In genomic region chr13:31951215-31951678, GRCh38 we compare ENCODE assay signal across 1 cellular context.
TF ChIP-seq lines count a peak whose summit lies in the region.

No MANE protein-coding gene starts in this region.

TF ChIP-seq in GM12878, 131 proteins besides CTCF, POLR2A, EP300 and RAD21 (continued from another document and continues in another):
- TF ChIP-seq USF2 (IDR thresholded peaks at IDR 0.05; ENCODE audit: borderline replicate concordance, low read depth, low read length): no peak
- TF ChIP-seq SMARCA5 (IDR thresholded peaks at IDR 0.05): peak; percentile 75
- TF ChIP-seq NR2C2 (IDR thresholded peaks at IDR 0.05; ENCODE audit: borderline replicate concordance, control insufficient read depth, insufficient read length, low read depth): no peak
- TF ChIP-seq STAT1 (conservative IDR thresholded peaks at IDR 0.05): no peak
- TF ChIP-seq CEBPB (IDR thresholded peaks at IDR 0.05; ENCODE audit: borderline replicate concordance in 1 of 2, low read depth in 2 of 2, low read length in 2 of 2): 0 out of 4 replicates have a peak, but pooled peaks of 1 of the 2 experiments have one; percentile 5
- peak; percentile 96 for TF ChIP-seq NBN (IDR thresholded peaks at IDR 0.05)
- no peak for TF ChIP-seq USF1 (IDR thresholded peaks at IDR 0.05; ENCODE audit: borderline replicate concordance, extremely low read length, insufficient read depth, low read depth, low read length)
- TF ChIP-seq ZNF217 (IDR thresholded peaks at IDR 0.05): peak; percentile 87
- peak; percentile 95 for TF ChIP-seq CREB1 (IDR thresholded peaks at IDR 0.05; ENCODE audit: low read depth)
- peak; percentile 86 for TF ChIP-seq SPI1 (IDR thresholded peaks at IDR 0.05; ENCODE audit: borderline replicate concordance, insufficient read depth, low read depth, low read length)
- TF ChIP-seq SREBF2 (IDR thresholded peaks at IDR 0.05; ENCODE audit: low read length): no peak
- TF ChIP-seq TCF7 (IDR thresholded peaks at IDR 0.05; ENCODE audit: borderline replicate concordance): no peak
- TF ChIP-seq PAX5 (IDR thresholded peaks at IDR 0.05; ENCODE audit: borderline replicate concordance, low read depth, low read length): peak; percentile 83; the same call in 1 of the 2 replicates
- TF ChIP-seq SMAD5 (IDR thresholded peaks at IDR 0.05; ENCODE audit: low read depth): no peak
- peak; percentile 83 for TF ChIP-seq DPF2 (IDR thresholded peaks at IDR 0.05)
- no peak for TF ChIP-seq RCOR1 (conservative IDR thresholded peaks at IDR 0.05; ENCODE audit: low read depth, low read length)
- TF ChIP-seq RELB (IDR thresholded peaks at IDR 0.05; ENCODE audit: low read depth): peak; percentile 95
- no peak for TF ChIP-seq SUPT20H (IDR thresholded peaks at IDR 0.05; ENCODE audit: borderline replicate concordance, control insufficient read depth, low read depth, low read length)
- no peak for TF ChIP-seq MTA3 (IDR thresholded peaks at IDR 0.05; ENCODE audit: borderline replicate concordance, low read length)
- no peak for TF ChIP-seq ASH2L (IDR thresholded peaks at IDR 0.05; ENCODE audit: borderline replicate concordance, low read depth)
- TF ChIP-seq TCF3 (IDR thresholded peaks at IDR 0.05; ENCODE audit: borderline replicate concordance, insufficient read depth, low read depth, low read length): peak; percentile 77; the same call in 1 of the 2 replicates
- no peak; the same call in 1 of the 2 replicates for TF ChIP-seq LARP7 (IDR thresholded peaks at IDR 0.05)
- no peak for TF ChIP-seq ZBTB33 (IDR thresholded peaks at IDR 0.05)
- peak; percentile 19; the same call in 1 of the 2 replicates for TF ChIP-seq ZNF207 (IDR thresholded peaks at IDR 0.05; ENCODE audit: borderline replicate concordance)
- TF ChIP-seq ZZZ3 (IDR thresholded peaks at IDR 0.05; ENCODE audit: control insufficient read depth, insufficient read length, low read depth): no peak
- no peak for TF ChIP-seq ZBTB11 (CRISPR knock-in tag; IDR thresholded peaks at IDR 0.05)
- TF ChIP-seq SRF (IDR thresholded peaks at IDR 0.05; ENCODE audit: low read depth in 2 of 2, low read length in 2 of 2): no peak
- TF ChIP-seq NR2C1 (IDR thresholded peaks at IDR 0.05): no peak
- peak; percentile 85 for TF ChIP-seq IKZF1 (conservative IDR thresholded peaks at IDR 0.05)
- 0 out of 2 replicates have a peak, but pooled peaks have one; percentile 16 for TF ChIP-seq NR2F1 (conservative IDR thresholded peaks at IDR 0.05)
- TF ChIP-seq IRF4 (IDR thresholded peaks at IDR 0.05; ENCODE audit: low read depth, low read length): no peak
- peak; percentile 63; the same call in 1 of the 2 replicates for TF ChIP-seq CHD2 (IDR thresholded peaks at IDR 0.05; ENCODE audit: borderline replicate concordance, low read depth, low read length)
- TF ChIP-seq TARDBP (IDR thresholded peaks at IDR 0.05; ENCODE audit: borderline replicate concordance): no peak
- TF ChIP-seq KLF5 (IDR thresholded peaks at IDR 0.05; ENCODE audit: partially characterized antibody): peak; percentile 37
- TF ChIP-seq WRNIP1 (IDR thresholded peaks at IDR 0.05; ENCODE audit: borderline replicate concordance, low read depth, low read length): 0 out of 2 replicates have a peak, but pooled peaks have one; percentile 36
- TF ChIP-seq MYB (IDR thresholded peaks at IDR 0.05; ENCODE audit: borderline replicate concordance, low read depth, low read length): no peak
- TF ChIP-seq CBFB (IDR thresholded peaks at IDR 0.05; ENCODE audit: low read depth): peak; percentile 65
- TF ChIP-seq PBX3 (IDR thresholded peaks at IDR 0.05; ENCODE audit: insufficient replicate concordance, low read depth, low read length): peak; percentile 55
- TF ChIP-seq MXI1 (IDR thresholded peaks at IDR 0.05; ENCODE audit: low read depth, low read length): no peak
- no peak for TF ChIP-seq E2F4 (IDR thresholded peaks at IDR 0.05; ENCODE audit: low read depth, low read length)
- TF ChIP-seq BCL3 (IDR thresholded peaks at IDR 0.05; ENCODE audit: borderline replicate concordance, insufficient read depth, low read depth, low read length, poor library complexity, severe bottlenecking): peak; percentile 62
- TF ChIP-seq NFYA (IDR thresholded peaks at IDR 0.05; ENCODE audit: borderline replicate concordance, low read depth, low read length): no peak
- TF ChIP-seq FOXK2 (IDR thresholded peaks at IDR 0.05): no peak
- TF ChIP-seq TBL1XR1 (IDR thresholded peaks at IDR 0.05; ENCODE audit: low read depth, low read length): peak; percentile 49; the same call in 1 of the 2 replicates
- TF ChIP-seq ATF3 (IDR thresholded peaks at IDR 0.05; ENCODE audit: borderline replicate concordance, extremely low read depth, low read depth, low read length): no peak
- TF ChIP-seq KAT2A (conservative IDR thresholded peaks at IDR 0.05; ENCODE audit: control insufficient read depth, low read depth, low read length): no peak
- 0 out of 2 replicates have a peak, but pooled peaks have one; percentile 58 for TF ChIP-seq ATF2 (IDR thresholded peaks at IDR 0.05; ENCODE audit: low read length)
